ENCODE assay signal across 34 cellular contexts in genomic region chr5:2560435-2560834, GRCh38.
"Had no signal": no experiment of that assay in that cellular context is flagged by ENCODE, and none has a peak within 500 bp of the region (broad histone marks: within the 10 kb centered on the region; RNA-seq: fewer than 3 reads in every experiment).

No MANE protein-coding gene starts in this region.

- DNase-seq: Kasumi-1, KG1, MG63, NCI-H1048, NCI-H1092 treated with DMSO at 0.1 percent for 48 hours, NCI-H1105 treated with DMSO at 0.1 percent for 48 hours, NCI-H1417, NCI-H1436, NCI-H146, NCI-H1694, NCI-H187, NCI-H1930, NCI-H2029 treated with DMSO at 0.1 percent for 48 hours, NCI-H2081 treated with DMSO at 0.1 percent for 48 hours, NCI-H2107, NCI-H2171, NCI-H2227 treated with DMSO at 0.1 percent for 48 hours, NCI-H345, NCI-H446 treated with DMSO at 0.1 percent for 48 hours, NCI-H510A, NCI-H524, NCI-H526, NCI-H69, NCI-H748 treated with DMSO at 0.1 percent for 48 hours, NCI-H82, PC-9, SHP77, SIG-M5, SJCRH30 had no signal

- H3K9me3 ChIP-seq: MG63, SJCRH30 had no signal

- H3K27me3 ChIP-seq: SJCRH30 had no signal

- ATAC-seq: Panc1, Right ventricle myocardium inferior, SK-N-SH treated with all-trans-retinoic acid at 6 μM for 48 hours had no signal

- H3K4me1 ChIP-seq: SJCRH30 had no signal

- H2AFZ ChIP-seq: PC-9 had no signal

- H3K36me3 ChIP-seq: MG63, SJCRH30 had no signal

- H3K4me3 ChIP-seq: MG63, PC-9, SJCRH30, SK-N-MC had no signal

- H3K27ac ChIP-seq: PC-9, RWPE1, SJCRH30, SK-N-MC had no signal

- H3K4me2 ChIP-seq: PC-9 had no signal
